27 cellular contexts compared by ENCODE assay signal in the genomic region with DNA sequence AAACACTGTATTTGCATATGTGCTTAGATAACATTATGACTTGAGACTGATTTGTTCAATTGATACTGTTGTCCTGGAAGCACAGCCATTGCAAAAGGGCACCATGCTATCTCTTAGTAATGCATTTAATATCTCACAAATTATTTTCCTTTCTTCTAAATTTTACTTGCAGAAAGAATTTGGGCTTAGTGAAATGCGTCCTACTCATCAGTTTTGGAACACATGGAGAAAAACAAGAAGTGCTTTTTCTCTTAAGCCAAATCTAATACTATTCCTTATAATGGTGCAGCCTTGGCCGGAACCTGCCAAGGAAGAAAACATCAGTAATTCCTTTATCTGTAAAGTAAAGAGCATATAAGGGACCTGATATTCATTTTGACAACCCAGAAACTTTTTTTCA.
"Had no signal": no experiment of that assay in that cellular context is flagged by ENCODE, and none has a peak within 500 bp of the region (broad histone marks: within the 10 kb centered on the region; RNA-seq: fewer than 3 reads in every experiment).

No MANE protein-coding gene starts in this region.

- H3K27ac ChIP-seq: SJSA1, VCaP had no signal

- DNase-seq: activated CD4-positive, alpha-beta memory T cell treated with anti-CD3 and anti-CD28 coated beads for 36 hours; activated CD4-positive, alpha-beta T cell treated with anti-CD3 and anti-CD28 coated beads, Interleukin-2, amount 10 ng/mL, durations not matched to agents 7 days and 5 days; activated CD4-positive, CD25-positive, alpha-beta regulatory T cell; activated CD8-positive, alpha-beta memory T cell treated with anti-CD3 and anti-CD28 coated beads for 24 hours; activated effector memory CD4-positive, alpha-beta T cell treated with anti-CD3 and anti-CD28 coated beads, Interleukin-2, amount 50 U/mL, for 16 hours; activated naive CD4-positive, alpha-beta T cell treated with Interleukin-2 at 50 U/mL for 16 hours; activated T-cell treated with anti-CD3 and anti-CD28 coated beads, Interleukin-2, amount 50 U/mL, for 4 hours; amygdala; KBM-7; NCI-H1092; NCI-H1417; NCI-H2029; NCI-H345; NCI-H510A; NCI-H526 treated with DMSO at 0.1 percent for 48 hours; NCI-H82; NK-92 treated with Interleukin-12 subunit alpha and Interleukin-12 subunit beta, amount 100 ng/mL, for 24 hours; PC-3; SHP77; T-helper 9 cell had no signal

- H3K27me3 ChIP-seq: SJSA1 had no signal

- H3K4me1 Mint-ChIP-seq: activated CD4-positive, alpha-beta T cell treated with anti-CD3 and anti-CD28 coated beads, Interleukin-2, amount 10 ng/mL, durations not matched to agents 7 days and 5 days; brain; central memory CD8-positive, alpha-beta T cell had no signal

- H3K4me3 ChIP-seq: SJSA1 had no signal

- H3K27ac Mint-ChIP-seq: activated CD4-positive, alpha-beta memory T cell treated with anti-CD3 and anti-CD28 coated beads for 36 hours; activated CD4-positive, alpha-beta T cell treated with anti-CD3 and anti-CD28 coated beads, Interleukin-2, amount 10 ng/mL, durations not matched to agents 7 days and 5 days; activated naive CD8-positive, alpha-beta T cell; T-helper 1 cell treated with Interleukin-12 subunit alpha and Interleukin-12 subunit beta and Interleukin-4 antibody, amounts not matched to agents 30 μg/mL and 1 μg/mL, for 36 hours had no signal

- ATAC-seq: activated T-cell treated with anti-CD3 and anti-CD28 coated beads, Interleukin-2, amount 50 U/mL, for 4 hours; PC-3; SK-N-SH treated with all-trans-retinoic acid at 6 μM for 48 hours had no signal

- H3K36me3 ChIP-seq: SJSA1 had no signal

- H3K9me3 Mint-ChIP-seq: activated CD4-positive, alpha-beta memory T cell treated with anti-CD3 and anti-CD28 coated beads for 36 hours; activated CD4-positive, alpha-beta T cell treated with anti-CD3 and anti-CD28 coated beads, Interleukin-2, amount 10 ng/mL, durations not matched to agents 7 days and 5 days; activated T-cell treated with anti-CD3 and anti-CD28 coated beads, Interleukin-2, amount 50 U/mL, for 4 hours; central memory CD8-positive, alpha-beta T cell; T-helper 1 cell treated with Interleukin-12 subunit alpha and Interleukin-12 subunit beta and Interleukin-4 antibody, amounts not matched to agents 30 μg/mL and 1 μg/mL, for 36 hours had no signal

- H3K9me3 ChIP-seq: SJSA1 had no signal

- H3K36me3 Mint-ChIP-seq: activated CD4-positive, alpha-beta memory T cell treated with anti-CD3 and anti-CD28 coated beads for 36 hours; activated naive CD8-positive, alpha-beta T cell had no signal

- H3K27me3 Mint-ChIP-seq: activated CD4-positive, alpha-beta memory T cell treated with anti-CD3 and anti-CD28 coated beads for 36 hours; activated naive CD8-positive, alpha-beta T cell; brain; central memory CD8-positive, alpha-beta T cell had no signal

- H3K4me3 Mint-ChIP-seq: activated CD4-positive, alpha-beta memory T cell treated with anti-CD3 and anti-CD28 coated beads for 36 hours; activated CD4-positive, alpha-beta T cell treated with anti-CD3 and anti-CD28 coated beads, Interleukin-2, amount 10 ng/mL, durations not matched to agents 7 days and 5 days; activated naive CD8-positive, alpha-beta T cell; activated T-cell treated with anti-CD3 and anti-CD28 coated beads, Interleukin-2, amount 50 U/mL, for 4 hours; central memory CD8-positive, alpha-beta T cell; T-helper 1 cell treated with Interleukin-12 subunit alpha and Interleukin-12 subunit beta and Interleukin-4 antibody, amounts not matched to agents 30 μg/mL and 1 μg/mL, for 36 hours had no signal
